Comparison of ENCODE assay signal across 35 cellular contexts in genomic region chr12:54478270-54478669, GRCh38. TPM values are rescaled to one million over a fixed set of nuclear protein-coding genes. Genes with fewer than 3 reads are reported as not detected.
"Had no signal": no experiment of that assay in that cellular context is flagged by ENCODE, and none has a peak within 500 bp of the region (broad histone marks: within the 10 kb centered on the region; RNA-seq: fewer than 3 reads in every experiment).

No MANE protein-coding gene starts in this region.

- H3K36me3 ChIP-seq: neural progenitor cell, ovary, spleen, suprapubic skin, tibial artery, transverse colon, upper lobe of right lung, uterus had no signal

- H3K79me2 ChIP-seq: parathyroid adenoma had no signal

- H3K4me2 ChIP-seq: neural progenitor cell, smooth muscle cell had no signal

- H3K27me3 ChIP-seq: neural progenitor cell, ovary, suprapubic skin, testis, tibial artery, uterus had no signal

- H3K4me1 Mint-ChIP-seq: natural killer cell; stimulated activated memory B cell treated with anti-CD40 and anti-IgM and Interleukin-4, amounts not matched to agents 10 μg/mL and 1 μg/mL and 100 μg/mL, for 72 hours; stimulated activated naive CD8-positive, alpha-beta T cell treated with anti-CD3 and anti-CD28 coated beads, Interleukin-15, amount 100 ng/mL, for 72 hours had no signal

- H3K4me3 ChIP-seq: neural progenitor cell, ovary, psoas muscle, skin epidermis, smooth muscle cell, spleen, suprapubic skin, testis, tibial artery, transverse colon, upper lobe of right lung, uterus had no signal

- DNase-seq: natural killer cell; occipital lobe; ovary; posterior cingulate gyrus; psoas muscle; right cardiac atrium; spleen; stimulated activated CD4-positive, alpha-beta T cell treated with anti-CD3 and anti-CD28 coated beads, Interleukin-12 subunit alpha, Interleukin-12 subunit beta, amount 100 ng/mL, for 4 hours; stimulated activated CD4-positive, alpha-beta T cell treated with anti-CD3 and anti-CD28 coated beads, Interleukin-1b, Interleukin-23, amount 100 ng/mL, for 48 hours; stimulated activated CD4-positive, alpha-beta T cell treated with anti-CD3 and anti-CD28 coated beads, Interleukin-4, amount 100 ng/mL, for 1 hour; stimulated activated CD4-positive, alpha-beta T cell treated with anti-CD3 and anti-CD28 coated beads, Interleukin-4, amount 100 ng/mL, for 4 hours; stimulated activated CD8-positive, alpha-beta memory T cell treated with anti-CD3 and anti-CD28 coated beads, Interleukin-4, amount 100 ng/mL, for 48 hours; stimulated activated naive CD4-positive, alpha-beta T cell; stimulated activated naive CD8-positive, alpha-beta T cell treated with anti-CD3 and anti-CD28 coated beads, Interleukin-15, amount 100 ng/mL, for 72 hours; stimulated activated naive CD8-positive, alpha-beta T cell treated with anti-CD3 and anti-CD28 coated beads, Interleukin-15, Interleukin-2, amounts not matched to agents 100 U/mL and 50 U/mL, for 24 hours; substantia nigra; testis; tibial artery; transverse colon; upper lobe of right lung; uterus had no signal

- H3K9me3 ChIP-seq: ovary, psoas muscle, spleen, suprapubic skin, testis, tibial artery, transverse colon, upper lobe of right lung, uterus had no signal

- H3K36me3 Mint-ChIP-seq: natural killer cell; neural progenitor cell; stimulated activated memory B cell treated with anti-CD40 and anti-IgM and Interleukin-4, amounts not matched to agents 10 μg/mL and 1 μg/mL and 100 μg/mL, for 72 hours; type B pancreatic cell had no signal

- H3K9me3 Mint-ChIP-seq: natural killer cell; nephron; stimulated activated memory B cell treated with anti-CD40 and anti-IgM and Interleukin-4, amounts not matched to agents 10 μg/mL and 1 μg/mL and 100 μg/mL, for 72 hours; stimulated activated naive CD8-positive, alpha-beta T cell treated with anti-CD3 and anti-CD28 coated beads, Interleukin-15, amount 100 ng/mL, for 72 hours; type B pancreatic cell had no signal

- ATAC-seq: natural killer cell; psoas muscle; right cardiac atrium; sciatic nerve; stimulated activated memory B cell treated with anti-CD40 and anti-IgM and Interleukin-4, amounts not matched to agents 10 μg/mL and 1 μg/mL and 100 μg/mL, for 72 hours; stimulated activated naive CD8-positive, alpha-beta T cell treated with anti-CD3 and anti-CD28 coated beads, Interleukin-15, amount 100 ng/mL, for 72 hours; stimulated activated naive CD8-positive, alpha-beta T cell treated with anti-CD3 and anti-CD28 coated beads, Interleukin-15, Interleukin-2, amounts not matched to agents 100 U/mL and 50 U/mL, for 24 hours; upper lobe of right lung had no signal

- H3K4me3 Mint-ChIP-seq: natural killer cell; nephron; neural progenitor cell; stimulated activated memory B cell treated with anti-CD40 and anti-IgM and Interleukin-4, amounts not matched to agents 10 μg/mL and 1 μg/mL and 100 μg/mL, for 72 hours; stimulated activated naive CD8-positive, alpha-beta T cell treated with anti-CD3 and anti-CD28 coated beads, Interleukin-15, amount 100 ng/mL, for 72 hours; type B pancreatic cell had no signal

- H3K27ac Mint-ChIP-seq: natural killer cell; nephron; neural progenitor cell; progenitor cell of endocrine pancreas; stimulated activated memory B cell treated with anti-CD40 and anti-IgM and Interleukin-4, amounts not matched to agents 10 μg/mL and 1 μg/mL and 100 μg/mL, for 72 hours; type B pancreatic cell had no signal

- H3K27ac ChIP-seq: neural progenitor cell, ovary, parathyroid adenoma, psoas muscle, skin epidermis, spleen, suprapubic skin, testis, transverse colon, upper lobe of right lung, uterus had no signal

- H3K4me1 ChIP-seq: psoas muscle, spleen, suprapubic skin, testis, transverse colon, upper lobe of right lung, uterus had no signal

- H2AFZ ChIP-seq: neural progenitor cell, parathyroid adenoma had no signal

- H3K9ac ChIP-seq: neural progenitor cell, parathyroid adenoma had no signal

RNA-seq across cellular contexts. Expression of gene GTSF1, which starts 4.9 kb away (rescaled TPM):
- total RNA-seq: osteoblast, progenitor cell of endocrine pancreas, sciatic nerve, smooth muscle cell, suprapubic skin, transverse colon, urinary bladder, uterus had no signal
- polyA plus RNA-seq: neural cell, psoas muscle, right cardiac atrium, smooth muscle cell had no signal

RNA-seq across cellular contexts. Expression of gene NCKAP1L, which starts 19.3 kb away (rescaled TPM):
- total RNA-seq: progenitor cell of endocrine pancreas, renal cortical epithelial cell, smooth muscle cell had no signal
- polyA plus RNA-seq: smooth muscle cell had no signal

RNA-seq across cellular contexts. Expression of gene ITGA5, which starts 59.2 kb away (rescaled TPM):
- polyA plus RNA-seq: neural cell had no signal
